Comparison of ENCODE assay signal across 1 cellular context in the genomic region with DNA sequence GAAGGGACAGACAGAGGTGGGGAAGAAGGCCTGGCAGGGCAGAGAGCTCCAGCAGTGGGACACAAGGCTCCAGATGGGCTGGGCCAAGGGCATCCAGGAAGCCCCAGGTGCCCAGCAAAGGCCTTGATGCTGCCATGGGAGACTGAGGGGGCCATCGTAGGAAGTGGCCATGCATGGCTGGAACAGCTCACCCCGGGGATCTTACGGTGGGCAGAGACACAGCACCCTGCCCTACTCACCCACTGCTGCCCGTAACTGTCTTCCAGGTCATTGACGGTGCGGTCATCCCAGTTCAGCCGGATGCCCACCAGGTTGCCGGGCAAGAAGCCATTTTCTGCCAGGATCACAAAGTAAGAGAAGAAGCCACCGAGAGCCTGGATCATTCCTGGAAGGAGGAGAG.
TF ChIP-seq lines count a peak whose summit lies in the region.

No MANE protein-coding gene starts in this region.

TF ChIP-seq in H1, 55 proteins besides CTCF, POLR2A, EP300 and RAD21:
- TF ChIP-seq RBBP5 (IDR thresholded peaks at IDR 0.05; ENCODE audit: borderline replicate concordance, low read depth, low read length) (no peak), POLR2AphosphoS5 (IDR thresholded peaks at IDR 0.05; ENCODE audit: low read depth, low read length) (no peak), RXRA (IDR thresholded peaks at IDR 0.05; ENCODE audit: insufficient read depth, low read depth, low read length) (no peak), SIX5 (IDR thresholded peaks at IDR 0.05; ENCODE audit: low read depth, low read length) (no peak)
TF ChIP-seq in H1: peak in this region for 0.
